Comparison of ENCODE assay signal across 8 cellular contexts in the genomic region with DNA sequence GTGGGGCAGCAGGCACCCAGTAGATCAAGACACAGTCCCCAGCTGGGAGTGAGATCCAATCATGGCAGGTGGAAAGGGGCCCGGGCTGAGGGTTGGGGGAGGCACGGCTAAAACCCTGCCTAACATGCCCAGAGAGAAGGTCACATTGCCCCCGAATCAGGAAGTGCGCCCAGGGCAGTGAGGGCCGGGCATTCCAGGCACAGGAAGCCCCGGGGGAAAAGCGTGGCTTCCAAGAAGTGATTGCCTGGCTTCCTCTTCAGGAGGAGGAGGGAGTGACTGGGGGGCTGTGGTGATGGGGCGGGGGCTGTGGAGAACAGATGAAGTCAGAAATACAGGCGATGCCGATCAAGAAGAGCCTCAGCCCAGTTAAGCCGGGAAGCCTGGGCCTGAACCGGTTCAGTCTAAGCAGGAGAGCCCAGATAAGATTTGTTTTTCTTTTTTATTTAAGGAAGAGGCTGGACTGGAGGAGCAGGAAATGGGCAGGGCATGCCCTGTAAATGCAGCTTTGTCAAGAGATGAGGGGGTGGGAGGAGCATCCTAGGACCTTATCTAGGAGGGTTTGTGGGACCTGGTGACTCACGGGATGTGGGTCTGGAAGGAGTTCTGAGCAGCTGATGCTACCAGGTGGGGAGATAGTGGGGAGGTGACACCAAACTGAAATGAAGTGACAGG.
A peak's percentile ranks its signal among the peaks of the same experiment; 100 is the strongest.
DNase-seq lines count a peak whose midpoint lies in the region; ATAC-seq and TF ChIP-seq lines count a peak whose summit lies in the region.

No MANE protein-coding gene starts in this region.

- peaks cover 23 to 36% of the 10 kb centered on the region in 2 donors for H3K4me1 ChIP-seq in ascending aorta

- DNase-seq in AG20443 (ENCODE audit: low spot score) (peak; percentile 58), HFF-Myc (ENCODE audit: extremely low read depth, low read depth) (peak; percentile 77), T-helper 2 cell (peak in 3 of 5 experiments; percentile 23 to 85 (median 32)), ascending aorta (ENCODE audit: low spot score in 2 of 2) (peak; percentile 69 to 92), kidney glomerular epithelial cell (lab: John Stamatoyannopoulos, UW) (peak; percentile 20), iPS-NIHi7 (ENCODE audit: extremely low spot score) (no peak)
- peak in 2 of 3 donors; percentile 9 to 31 for DNase-seq in stimulated activated CD4-positive, alpha-beta T cell treated with anti-CD3 and anti-CD28 coated beads, TNF-alpha, amount 100 ng/mL, for 1 hour (ENCODE audit: low read depth in 3 of 3, low spot score in 1 of 3)

- no peak for TF ChIP-seq CTCF in HFF-Myc (IDR thresholded peaks at IDR 0.05; ENCODE audit: low read depth, low read length, missing control alignments)
- no peak for TF ChIP-seq CTCF in ascending aorta (IDR thresholded peaks at IDR 0.05)

- H3K9me3 ChIP-seq in ascending aorta, result peaks cover 11 to 21% of the 10 kb centered on the region in 2 donors

- peak overlapping the region; percentile 94 for H3K27ac ChIP-seq in ascending aorta

- H3K27me3 ChIP-seq in ascending aorta, result no peaks in the 10 kb centered on the region

- no peaks in the 10 kb centered on the region for H3K36me3 ChIP-seq in ascending aorta

- H3K4me3 ChIP-seq in HFF-Myc (replicated peaks; ENCODE audit: low read depth, low read length) (no peak overlapping the region), ascending aorta (peak overlapping the region; percentile 13 to 37)

- no peak for ATAC-seq in HG03378 (IDR thresholded peaks at IDR 0.05; ENCODE audit: unreplicated experiment)

- intact Hi-C loops in ascending aorta (cut with DNase I), result loop anchor here (1.0 to 2.0 kb wide), 3 partner anchors 33 to 127 kb away; partner anchors contain the start of genes CHSY1 and SNRPA1
